27 cellular contexts compared by ENCODE assay signal in the genomic region with DNA sequence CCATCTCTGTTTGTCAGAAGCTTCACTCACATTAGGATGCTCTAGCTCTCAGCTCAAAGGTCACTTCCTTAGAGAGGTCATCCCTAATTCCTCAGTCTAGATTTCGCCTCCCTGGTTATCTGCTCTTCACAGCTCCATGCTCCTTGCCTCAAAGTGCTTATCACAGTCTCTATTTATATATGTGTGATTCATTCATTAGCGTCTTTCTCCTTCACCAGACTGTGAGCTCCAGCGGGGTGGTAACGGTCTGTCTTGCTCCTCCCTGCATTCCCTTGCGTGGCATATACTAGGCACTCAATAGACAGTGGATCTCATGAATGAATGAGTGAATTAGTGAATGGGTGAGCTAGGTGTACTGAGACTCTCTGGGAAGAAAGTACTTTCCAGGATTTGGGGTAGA. TPM values are rescaled to one million over a fixed set of nuclear protein-coding genes. Genes with fewer than 3 reads are reported as not detected.
"Had no signal": no experiment of that assay in that cellular context is flagged by ENCODE, and none has a peak within 500 bp of the region (broad histone marks: within the 10 kb centered on the region; RNA-seq: fewer than 3 reads in every experiment).

No MANE protein-coding gene starts in this region.

- H3K4me1 Mint-ChIP-seq: naive thymus-derived CD4-positive, alpha-beta T cell; stimulated activated effector memory CD8-positive, alpha-beta T cell treated with anti-CD3 and anti-CD28 coated beads, Interleukin-12 subunit alpha, Interleukin-12 subunit beta, amount 100 ng/mL, for 72 hours had no signal

- H3K4me1 ChIP-seq: heart right ventricle, left ventricle myocardium inferior, parathyroid adenoma, psoas muscle, right lobe of liver, spleen, suprapubic skin, tibial artery, upper lobe of right lung had no signal

- H3K36me3 ChIP-seq: heart right ventricle, left ventricle myocardium inferior, neutrophil, right lobe of liver, spleen, suprapubic skin, thoracic aorta, tibial artery, upper lobe of right lung had no signal

- H3K27ac Mint-ChIP-seq: naive thymus-derived CD4-positive, alpha-beta T cell; natural killer cell treated with Interleukin-12 subunit alpha and Interleukin-12 subunit beta and Interleukin-15 and Interleukin-18, amount 100 ng/mL, for 72 hours; stimulated activated effector memory CD8-positive, alpha-beta T cell treated with anti-CD3 and anti-CD28 coated beads, Interleukin-12 subunit alpha, Interleukin-12 subunit beta, amount 100 ng/mL, for 72 hours; stimulated activated naive CD8-positive, alpha-beta T cell treated with anti-CD3 and anti-CD28 coated beads, Interleukin-15, Interleukin-2, amounts not matched to agents 100 ng/mL and 50 ng/mL, for 24 hours had no signal

- ATAC-seq: mucosa of descending colon; naive thymus-derived CD4-positive, alpha-beta T cell; natural killer cell treated with Interleukin-12 subunit alpha and Interleukin-12 subunit beta and Interleukin-15 and Interleukin-18, amount 100 ng/mL, for 72 hours; psoas muscle; right lobe of liver; stimulated activated effector memory CD8-positive, alpha-beta T cell treated with anti-CD3 and anti-CD28 coated beads, Interleukin-12 subunit alpha, Interleukin-12 subunit beta, amount 100 ng/mL, for 72 hours; upper lobe of right lung had no signal

- H3K4me3 ChIP-seq: heart right ventricle, hepatocyte, left ventricle myocardium inferior, lung, mucosa of descending colon, psoas muscle, right lobe of liver, skin epidermis, spleen, suprapubic skin, thoracic aorta, tibial artery, upper lobe of right lung had no signal

- H3K4me2 ChIP-seq: hepatocyte had no signal

- H3K9ac ChIP-seq: parathyroid adenoma had no signal

- DNase-seq: heart right ventricle; islet precursor cell; left ventricle myocardium inferior; midbrain; mucosa of descending colon; naive thymus-derived CD4-positive, alpha-beta T cell; occipital lobe; psoas muscle; right lobe of liver; spleen; stimulated activated CD4-positive, alpha-beta T cell treated with anti-CD3 and anti-CD28 coated beads, Interleukin-4, amount 100 ng/mL, for 24 hours; tibial artery; trophoblast cell; upper lobe of right lung had no signal

- H3K4me3 Mint-ChIP-seq: naive thymus-derived CD4-positive, alpha-beta T cell; natural killer cell treated with Interleukin-12 subunit alpha and Interleukin-12 subunit beta and Interleukin-15 and Interleukin-18, amount 100 ng/mL, for 72 hours; stimulated activated effector memory CD8-positive, alpha-beta T cell treated with anti-CD3 and anti-CD28 coated beads, Interleukin-12 subunit alpha, Interleukin-12 subunit beta, amount 100 ng/mL, for 72 hours; stimulated activated naive CD8-positive, alpha-beta T cell treated with anti-CD3 and anti-CD28 coated beads, Interleukin-15, Interleukin-2, amounts not matched to agents 100 ng/mL and 50 ng/mL, for 24 hours had no signal

- H3K27me3 ChIP-seq: right lobe of liver had no signal

- H2AFZ ChIP-seq: hepatocyte, parathyroid adenoma had no signal

- H3K9me3 Mint-ChIP-seq: natural killer cell treated with Interleukin-12 subunit alpha and Interleukin-12 subunit beta and Interleukin-15 and Interleukin-18, amount 100 ng/mL, for 72 hours; stimulated activated effector memory CD8-positive, alpha-beta T cell treated with anti-CD3 and anti-CD28 coated beads, Interleukin-12 subunit alpha, Interleukin-12 subunit beta, amount 100 ng/mL, for 72 hours; stimulated activated naive CD8-positive, alpha-beta T cell treated with anti-CD3 and anti-CD28 coated beads, Interleukin-15, Interleukin-2, amounts not matched to agents 100 ng/mL and 50 ng/mL, for 24 hours had no signal

- H3K9me3 ChIP-seq: mucosa of descending colon, neutrophil, psoas muscle, right lobe of liver, spleen, suprapubic skin, thoracic aorta, upper lobe of right lung had no signal

- H3K36me3 Mint-ChIP-seq: natural killer cell treated with Interleukin-12 subunit alpha and Interleukin-12 subunit beta and Interleukin-15 and Interleukin-18, amount 100 ng/mL, for 72 hours; stimulated activated effector memory CD8-positive, alpha-beta T cell treated with anti-CD3 and anti-CD28 coated beads, Interleukin-12 subunit alpha, Interleukin-12 subunit beta, amount 100 ng/mL, for 72 hours had no signal

- H3K27ac ChIP-seq: heart right ventricle, hepatocyte, left ventricle myocardium inferior, neutrophil, parathyroid adenoma, psoas muscle, right lobe of liver, skin epidermis, spleen, suprapubic skin, thoracic aorta, tibial artery, upper lobe of right lung had no signal

RNA-seq across cellular contexts. Expression of a gene that starts 6.9 kb away (rescaled TPM):
- total RNA-seq: hepatocyte; kidney epithelial cell; mesenteric fat pad; natural killer cell treated with Interleukin-12 subunit alpha and Interleukin-12 subunit beta and Interleukin-15 and Interleukin-18, amount 100 ng/mL, for 72 hours; osteocyte; psoas muscle; right lobe of liver had no signal
- polyA plus RNA-seq: hepatocyte; naive thymus-derived CD4-positive, alpha-beta T cell; psoas muscle had no signal
